1 cellular context compared by ENCODE assay signal in the genomic region with DNA sequence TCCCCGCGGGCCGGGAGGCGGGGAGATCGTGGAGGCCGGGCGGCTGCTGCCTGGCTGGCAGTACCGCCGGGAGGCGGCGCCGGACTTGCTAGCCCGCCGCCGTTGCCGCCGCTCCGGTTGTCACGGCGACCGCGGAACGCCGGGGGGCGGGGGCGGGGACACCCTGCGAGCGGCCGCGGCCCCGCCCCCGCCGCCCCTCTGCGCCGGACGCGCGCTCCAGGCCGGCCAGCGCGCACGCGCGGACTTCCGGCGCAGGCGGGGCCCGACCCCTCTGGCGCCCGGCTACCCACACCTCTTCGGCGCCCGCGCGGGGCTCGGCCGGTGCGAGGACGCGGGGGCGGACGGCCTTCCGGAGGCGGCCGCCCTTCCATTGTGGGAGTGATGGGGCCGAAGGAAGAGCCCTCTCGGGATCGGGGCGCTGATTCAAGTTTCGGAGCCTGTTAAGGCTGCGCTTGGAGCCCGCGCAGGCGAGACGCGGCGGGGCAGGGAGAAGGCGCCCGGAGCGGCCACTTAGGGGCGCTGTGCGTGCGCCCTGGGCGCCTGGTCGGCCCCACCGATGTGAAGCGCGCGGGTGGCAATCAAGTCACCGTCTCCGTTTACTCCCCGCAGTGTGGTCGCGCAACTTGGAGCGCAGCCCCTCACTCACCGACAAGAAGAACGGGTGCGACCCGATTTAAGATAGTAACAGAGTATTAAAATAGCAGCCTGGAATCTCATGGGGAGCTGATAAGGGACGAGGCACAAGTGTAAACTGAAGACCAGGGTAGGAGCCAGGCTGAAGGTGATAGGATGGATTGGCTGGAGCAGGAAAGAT.
TF ChIP-seq lines count a peak whose summit lies in the region.

No MANE protein-coding gene starts in this region.

TF ChIP-seq in GM23338, 12 proteins besides CTCF, POLR2A, EP300 and RAD21 (continued from another document):
- TF ChIP-seq, protein P1, sequence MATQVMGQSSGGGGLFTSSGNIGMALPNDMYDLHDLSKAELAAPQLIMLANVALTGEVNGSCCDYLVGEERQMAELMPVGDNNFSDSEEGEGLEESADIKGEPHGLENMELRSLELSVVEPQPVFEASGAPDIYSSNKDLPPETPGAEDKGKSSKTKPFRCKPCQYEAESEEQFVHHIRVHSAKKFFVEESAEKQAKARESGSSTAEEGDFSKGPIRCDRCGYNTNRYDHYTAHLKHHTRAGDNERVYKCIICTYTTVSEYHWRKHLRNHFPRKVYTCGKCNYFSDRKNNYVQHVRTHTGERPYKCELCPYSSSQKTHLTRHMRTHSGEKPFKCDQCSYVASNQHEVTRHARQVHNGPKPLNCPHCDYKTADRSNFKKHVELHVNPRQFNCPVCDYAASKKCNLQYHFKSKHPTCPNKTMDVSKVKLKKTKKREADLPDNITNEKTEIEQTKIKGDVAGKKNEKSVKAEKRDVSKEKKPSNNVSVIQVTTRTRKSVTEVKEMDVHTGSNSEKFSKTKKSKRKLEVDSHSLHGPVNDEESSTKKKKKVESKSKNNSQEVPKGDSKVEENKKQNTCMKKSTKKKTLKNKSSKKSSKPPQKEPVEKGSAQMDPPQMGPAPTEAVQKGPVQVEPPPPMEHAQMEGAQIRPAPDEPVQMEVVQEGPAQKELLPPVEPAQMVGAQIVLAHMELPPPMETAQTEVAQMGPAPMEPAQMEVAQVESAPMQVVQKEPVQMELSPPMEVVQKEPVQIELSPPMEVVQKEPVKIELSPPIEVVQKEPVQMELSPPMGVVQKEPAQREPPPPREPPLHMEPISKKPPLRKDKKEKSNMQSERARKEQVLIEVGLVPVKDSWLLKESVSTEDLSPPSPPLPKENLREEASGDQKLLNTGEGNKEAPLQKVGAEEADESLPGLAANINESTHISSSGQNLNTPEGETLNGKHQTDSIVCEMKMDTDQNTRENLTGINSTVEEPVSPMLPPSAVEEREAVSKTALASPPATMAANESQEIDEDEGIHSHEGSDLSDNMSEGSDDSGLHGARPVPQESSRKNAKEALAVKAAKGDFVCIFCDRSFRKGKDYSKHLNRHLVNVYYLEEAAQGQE (IDR thresholded peaks at IDR 0.05; ENCODE audit: unreplicated experiment): no peak
TF ChIP-seq in GM23338: peak in this region for 1.
